In the genomic region with DNA sequence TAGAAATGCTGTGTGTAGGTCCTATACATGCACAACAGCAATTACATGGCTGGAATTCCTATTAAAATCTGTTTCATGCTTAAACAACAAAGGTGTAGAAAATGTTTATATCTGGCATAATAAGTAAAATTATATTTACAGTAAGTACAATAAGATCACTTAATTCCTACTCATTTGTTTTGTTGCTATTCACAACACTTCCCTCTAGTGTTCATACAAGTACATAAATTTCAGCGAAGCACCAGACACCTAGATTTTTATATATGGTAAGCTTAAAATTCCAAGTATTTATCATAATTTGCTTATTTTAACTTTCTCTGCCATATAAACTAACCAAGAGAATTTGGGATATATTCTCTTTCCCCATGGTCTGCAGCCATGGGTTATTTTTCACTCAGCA, we compare ENCODE assay signal across 10 cellular contexts. TPM values are rescaled to one million over a fixed set of nuclear protein-coding genes. Genes with fewer than 3 reads are reported as not detected.
DNase-seq lines count a peak whose midpoint lies in the region; ATAC-seq, FAIRE-seq and TF ChIP-seq lines count a peak whose summit lies in the region.
"Had no signal": no experiment of that assay in that cellular context is flagged by ENCODE, and none has a peak within 500 bp of the region (broad histone marks: within the 10 kb centered on the region; RNA-seq: fewer than 3 reads in every experiment).

No MANE protein-coding gene starts in this region.

- ATAC-seq in HG03097 (IDR thresholded peaks at IDR 0.05; ENCODE audit: low FRiP score, unreplicated experiment) (no peak), GM19324 (IDR thresholded peaks at IDR 0.05; ENCODE audit: low FRiP score, unreplicated experiment) (no peak)
- ATAC-seq: left cardiac atrium had no signal

- peaks cover 3% of the 10 kb centered on the region; the same call in 1 of the 2 replicates for H3F3A ChIP-seq in SU-DHL-6 (ENCODE audit: insufficient read depth)

- no peaks in the 10 kb centered on the region for H3K9me2 ChIP-seq in SU-DHL-6 (replicated peaks; ENCODE audit: insufficient read depth, low read length)

- H3K36me3 ChIP-seq in BE2C (no peaks in the 10 kb centered on the region), SU-DHL-6 (ENCODE audit: low read length) (no peaks in the 10 kb centered on the region), small intestine (ENCODE audit: control insufficient read depth in 2 of 2, insufficient read depth in 2 of 2, low read length in 2 of 2) (no peaks in the 10 kb centered on the region)

- H3K4me3 ChIP-seq in BE2C (ENCODE audit: low read depth, low read length) (no peak overlapping the region), SU-DHL-6 (ENCODE audit: insufficient read depth, low read length, poor library complexity, severe bottlenecking) (no peak overlapping the region), small intestine (ENCODE audit: low read depth in 1 of 2, low read length in 2 of 2) (no peak overlapping the region)

- no peak overlapping the region for H3K9ac ChIP-seq in SU-DHL-6 (ENCODE audit: low read length)

- H3K79me2 ChIP-seq in SU-DHL-6 (ENCODE audit: insufficient read depth, low read length) = no peaks in the 10 kb centered on the region

- TF ChIP-seq CTCF in BE2C (IDR thresholded peaks at IDR 0.05; ENCODE audit: low read depth, low read length) = peak; percentile 34
- peak; percentile 44 for TF ChIP-seq CTCF in SU-DHL-6 (IDR thresholded peaks at IDR 0.05; ENCODE audit: insufficient read depth, low read length, poor library complexity, severe bottlenecking)

- no peak overlapping the region for H2AFZ ChIP-seq in SU-DHL-6 (ENCODE audit: low read depth, low read length, severe bottlenecking)

- no peaks in the 10 kb centered on the region for H3K27me3 ChIP-seq in BE2C
- H3K27me3 ChIP-seq in SU-DHL-6 (ENCODE audit: low read length) = no peaks in the 10 kb centered on the region
- H3K27me3 ChIP-seq in small intestine (ENCODE audit: control insufficient read depth in 2 of 2, insufficient read depth in 2 of 2, low read length in 2 of 2) = no peaks in the 10 kb centered on the region

- H4K20me1 ChIP-seq in SU-DHL-6 (ENCODE audit: low read depth, low read length) = no peaks in the 10 kb centered on the region

- peak; percentile 45 for FAIRE-seq in frontal cortex (lab: Jason Lieb, UNC)
- no peak for FAIRE-seq in small intestine (lab: Jason Lieb, UNC)

- no peak for DNase-seq in BE2C
- DNase-seq in HCEC 1CT = peak; percentile 42
- DNase-seq in frontal cortex (ENCODE audit: low spot score in 2 of 2) = no peak
- DNase-seq in SHP77 (lab: John Stamatoyannopoulos, UW) = no peak
- no peak for DNase-seq in small intestine
- DNase-seq: activated CD4-positive, alpha-beta memory T cell treated with anti-CD3 and anti-CD28 coated beads for 36 hours; left cardiac atrium had no signal

- H3K27ac ChIP-seq in SU-DHL-6 (ENCODE audit: low read depth, low read length) (no peak overlapping the region), small intestine (ENCODE audit: low read depth in 1 of 2, low read length in 1 of 2) (no peak overlapping the region)

- no peaks in the 10 kb centered on the region for H3K9me3 ChIP-seq in BE2C
- H3K9me3 ChIP-seq in SU-DHL-6 (ENCODE audit: insufficient read depth, low read length) = no peaks in the 10 kb centered on the region
- H3K9me3 ChIP-seq in small intestine (ENCODE audit: control insufficient read depth, low read depth) = no peaks in the 10 kb centered on the region

- WGBS in small intestine, 3 donors = 73 to 79% (median 77%) methylated on average over 1 of the region's 1 CpG

- H3K4me1 ChIP-seq in BE2C (no peaks in the 10 kb centered on the region), small intestine (ENCODE audit: control insufficient read depth in 2 of 2, insufficient read depth in 1 of 2, low read depth in 1 of 2, low read length in 1 of 2) (no peaks in the 10 kb centered on the region)

- no peak overlapping the region for H3K4me2 ChIP-seq in SU-DHL-6 (ENCODE audit: low read depth, low read length, poor library complexity, severe bottlenecking)

RNA-seq across cellular contexts. Expression of gene ANK3, which starts 51.8 kb away (rescaled TPM):
- 8.6 TPM for polyA plus RNA-seq in BE2C (2012; ENCODE audit: insufficient read depth, insufficient read length, low read depth)
- 205 TPM for total RNA-seq in frontal cortex
- 10 to 100 TPM in 2 of 3 donors, 1 to 10 TPM in 1; 9.9 to 37.6 (median 33.5) TPM for polyA plus RNA-seq in small intestine
